Comparison of ENCODE assay signal across 24 cellular contexts in genomic region chr5:74020488-74020887, GRCh38.
A peak's percentile ranks its signal among the peaks of the same experiment; 100 is the strongest.
DNase-seq lines count a peak whose midpoint lies in the region; ATAC-seq and TF ChIP-seq lines count a peak whose summit lies in the region.
"Had no signal": no experiment of that assay in that cellular context is flagged by ENCODE, and none has a peak within 500 bp of the region (broad histone marks: within the 10 kb centered on the region; RNA-seq: fewer than 3 reads in every experiment).

No MANE protein-coding gene starts in this region.

- H3K4me1 ChIP-seq in lung (ENCODE audit: control insufficient read depth in 2 of 2, insufficient read depth in 2 of 2, low read length in 2 of 2): peaks cover 0 to 2% of the 10 kb centered on the region in 2 donors
- H3K4me1 ChIP-seq: gastrocnemius medialis, prostate gland, sigmoid colon had no signal

- TF ChIP-seq CTCF in lung (IDR thresholded peaks at IDR 0.05; ENCODE audit: control extremely low read depth, extremely low read depth): no peak

- 57 to 73% methylated on average over 6 of the region's 6 CpGs for WGBS in lung, 2 donors

- DNase-seq in DMS79 (lab: John Stamatoyannopoulos, UW) (peak; percentile 53), NCI-H1105 (lab: John Stamatoyannopoulos, UW) (peak; percentile 29), NCI-H345 treated with DMSO at 0.1 percent for 48 hours (lab: John Stamatoyannopoulos, UW; ENCODE audit: unreplicated experiment) (peak; percentile 71), lung (ENCODE audit: low spot score) (peak; percentile 84), GOT3 (lab: John Stamatoyannopoulos, UW) (no peak)
- DNase-seq in activated naive CD4-positive, alpha-beta T cell treated with anti-CD3 and anti-CD28 coated beads, Interleukin-2, amount 50 U/mL, for 16 hours: no peak
- no peak for DNase-seq in activated CD8-positive, alpha-beta memory T cell treated with anti-CD3 and anti-CD28 coated beads, Interleukin-2, amount 50 U/mL, for 4 hours
- DNase-seq: activated CD4-positive, alpha-beta T cell treated with anti-CD3 and anti-CD28 coated beads for 48 hours; activated CD8-positive, alpha-beta memory T cell treated with anti-CD3 and anti-CD28 coated beads for 24 hours; activated effector memory CD4-positive, alpha-beta T cell treated with anti-CD3 and anti-CD28 coated beads, Interleukin-2, amount 50 U/mL, for 16 hours; activated naive CD8-positive, alpha-beta T cell treated with anti-CD3 and anti-CD28 coated beads, Interleukin-2, amount 10 ng/mL, durations not matched to agents 7 days and 5 days; activated T-cell treated with anti-CD3 and anti-CD28 coated beads, Interleukin-2, amount 50 U/mL, for 1 hour; caudate nucleus; EL; gastrocnemius medialis; sigmoid colon; stimulated activated CD4-positive, alpha-beta T cell treated with anti-CD3 and anti-CD28 coated beads, Interleukin-4, amount 100 ng/mL, for 4 hours had no signal

- ATAC-seq in lung (ENCODE audit: insufficient read depth, low FRiP score): peak; percentile 61
- ATAC-seq: gastrocnemius medialis; stimulated activated memory B cell treated with anti-CD40 and anti-IgM and Interleukin-4, amounts not matched to agents 10 μg/mL and 1 μg/mL and 100 μg/mL, for 72 hours had no signal

- no peak overlapping the region for H3K4me3 ChIP-seq in lung
- H3K4me3 ChIP-seq: gastrocnemius medialis, hepatocyte, prostate gland, sigmoid colon, suprapubic skin had no signal

- no peaks in the 10 kb centered on the region for H3K36me3 ChIP-seq in lung (ENCODE audit: control insufficient read depth in 2 of 2, insufficient read depth in 2 of 2, low read length in 2 of 2)
- H3K36me3 ChIP-seq: gastrocnemius medialis, prostate gland, sigmoid colon, suprapubic skin had no signal

- no peaks in the 10 kb centered on the region for H3K9me3 ChIP-seq in lung (ENCODE audit: control insufficient read depth in 2 of 2, insufficient read depth in 1 of 2, low read length in 1 of 2)
- H3K9me3 ChIP-seq: gastrocnemius medialis, prostate gland, sigmoid colon, suprapubic skin had no signal

- H3K27me3 ChIP-seq in lung (ENCODE audit: control insufficient read depth, insufficient read depth): no peaks in the 10 kb centered on the region
- H3K27me3 ChIP-seq: gastrocnemius medialis, hepatocyte had no signal

- H3K27ac ChIP-seq in lung (ENCODE audit: low read depth in 1 of 2, low read length in 1 of 2): no peak overlapping the region
- H3K27ac ChIP-seq: C4-2B, gastrocnemius medialis, hepatocyte, HL-60, prostate gland, sigmoid colon, suprapubic skin, VCaP had no signal

Comparison
In these comparisons a context has a peak if more than half of its experiments do, and no peak if none do; other contexts are left out.
1. DNase-seq: peak in DMS79 (single experiment), NCI-H1105 (single experiment), NCI-H345 treated with DMSO at 0.1 percent for 48 hours (single experiment) and lung (single experiment); none in activated naive CD4-positive, alpha-beta T cell treated with anti-CD3 and anti-CD28 coated beads, Interleukin-2, amount 50 U/mL, for 16 hours (single experiment), GOT3 (single experiment) and activated CD8-positive, alpha-beta memory T cell treated with anti-CD3 and anti-CD28 coated beads, Interleukin-2, amount 50 U/mL, for 4 hours (single experiment).